9 cellular contexts compared by ENCODE assay signal in the genomic region with DNA sequence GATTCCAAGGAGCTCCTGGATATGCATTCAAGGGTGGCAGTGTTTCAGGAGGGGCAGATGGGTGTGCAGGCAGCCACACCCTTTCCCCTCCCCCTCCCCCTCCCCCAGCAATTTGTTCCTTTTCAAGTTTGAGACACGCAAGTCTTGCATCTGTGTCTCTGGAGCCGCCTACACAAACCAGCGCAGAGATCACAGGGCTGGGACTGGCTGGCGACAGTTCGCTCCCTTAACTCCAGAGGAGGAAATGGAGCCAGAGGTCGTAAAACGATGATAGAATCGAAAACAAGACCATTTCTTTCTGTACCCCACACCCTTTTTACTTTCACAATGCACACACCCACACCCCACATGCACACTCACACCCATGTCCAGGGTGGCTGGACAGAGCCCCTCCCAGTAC.
DNase-seq lines count a peak whose midpoint lies in the region; TF ChIP-seq lines count a peak whose summit lies in the region.
"Had no signal": no experiment of that assay in that cellular context is flagged by ENCODE, and none has a peak within 500 bp of the region (broad histone marks: within the 10 kb centered on the region; RNA-seq: fewer than 3 reads in every experiment).

No MANE protein-coding gene starts in this region.

- peak overlapping the region in 17 of 21 experiments; percentile 50 to 89 (median 73) for H3K27ac ChIP-seq in skin epidermis

- H3K27me3 Mint-ChIP-seq in dendritic cell treated with granulocyte-macrophage colony-stimulating factor and Interleukin-4, amounts not matched to agents 40 ng/mL and 50 ng/mL, for 4 days, result no peaks in the 10 kb centered on the region
- no peaks in the 10 kb centered on the region for H3K27me3 Mint-ChIP-seq in Calu3 (ENCODE audit: unreplicated experiment)

- peak overlapping the region; percentile 91 for H3K27ac Mint-ChIP-seq in dendritic cell treated with granulocyte-macrophage colony-stimulating factor and Interleukin-4, amounts not matched to agents 40 ng/mL and 50 ng/mL, for 4 days
- no peak overlapping the region for H3K27ac Mint-ChIP-seq in Calu3 (ENCODE audit: unreplicated experiment)
- H3K27ac Mint-ChIP-seq: natural killer cell had no signal

- no peak overlapping the region for H3K4me3 ChIP-seq in skin epidermis

- peaks cover 64% of the 10 kb centered on the region for H3K36me3 Mint-ChIP-seq in dendritic cell treated with granulocyte-macrophage colony-stimulating factor and Interleukin-4, amounts not matched to agents 40 ng/mL and 50 ng/mL, for 4 days (ENCODE audit: low read depth)
- H3K36me3 Mint-ChIP-seq in Calu3 (ENCODE audit: insufficient read depth, unreplicated experiment), result peaks cover 5% of the 10 kb centered on the region
- H3K36me3 Mint-ChIP-seq: natural killer cell had no signal

- TF ChIP-seq CTCF in Calu3 (IDR thresholded peaks at IDR 0.05; ENCODE audit: unreplicated experiment), result no peak
- no peak for TF ChIP-seq CTCF in GM10266 (IDR thresholded peaks at IDR 0.05; ENCODE audit: control insufficient read depth, insufficient read depth, low read depth, missing control alignments)

- DNase-seq in Caki2 (ENCODE audit: low read depth) (peak; percentile 41), NOMO-1 treated with dmso at 0.1 percent for 144 hours (lab: John Stamatoyannopoulos, UW; ENCODE audit: unreplicated experiment) (peak; percentile 17), Calu3 (no peak), GM10266 (ENCODE audit: extremely low spot score) (no peak), occipital lobe (lab: John Stamatoyannopoulos, UW) (no peak), NCI-H1694 treated with DMSO at 0.1 percent for 48 hours (lab: John Stamatoyannopoulos, UW) (no peak)
- DNase-seq: natural killer cell had no signal

- BruUV-seq in Calu3 (replicated peaks; lab: Mats Ljungman, UMichigan), result no TSS peak

- in situ Hi-C loops in Caki2 (cut with HindIII; ENCODE audit: low pct_unique_long_range_greater_than_20kb, low sequenced_read_pairs), result no loop called here

- H3K9me3 Mint-ChIP-seq in dendritic cell treated with granulocyte-macrophage colony-stimulating factor and Interleukin-4, amounts not matched to agents 40 ng/mL and 50 ng/mL, for 4 days, result no peaks in the 10 kb centered on the region
- H3K9me3 Mint-ChIP-seq in Calu3 (ENCODE audit: low read depth, unreplicated experiment), result no peaks in the 10 kb centered on the region
- H3K9me3 Mint-ChIP-seq: natural killer cell had no signal

- CTCF ChIA-PET in Calu3 (lab: Charles Lee), result no interaction called here

- peaks cover 72% of the 10 kb centered on the region for H3K4me1 Mint-ChIP-seq in dendritic cell treated with granulocyte-macrophage colony-stimulating factor and Interleukin-4, amounts not matched to agents 40 ng/mL and 50 ng/mL, for 4 days (ENCODE audit: low read depth)
- peaks cover 8% of the 10 kb centered on the region for H3K4me1 Mint-ChIP-seq in Calu3 (ENCODE audit: low read depth, unreplicated experiment)
- H3K4me1 Mint-ChIP-seq: natural killer cell had no signal

- peak overlapping the region; percentile 53 for H3K4me3 Mint-ChIP-seq in dendritic cell treated with granulocyte-macrophage colony-stimulating factor and Interleukin-4, amounts not matched to agents 40 ng/mL and 50 ng/mL, for 4 days
- H3K4me3 Mint-ChIP-seq in Calu3 (ENCODE audit: low read depth, unreplicated experiment), result no peak overlapping the region
- H3K4me3 Mint-ChIP-seq: natural killer cell had no signal

- intact Hi-C loops in dendritic cell treated with granulocyte-macrophage colony-stimulating factor and Interleukin-4, amounts not matched to agents 40 ng/mL and 50 ng/mL, for 4 days (cut with micrococcal nuclease), result loop anchor here (2.0 to 5.0 kb wide), 2 partner anchors 39 to 43 kb away; no protein-coding TSS in a partner anchor
- intact Hi-C loops in Calu3 (cut with micrococcal nuclease; ENCODE audit: unreplicated experiment), result no loop called here

Comparison
In these comparisons a context has a peak if more than half of its experiments do, and no peak if none do; other contexts are left out.
1. DNase-seq: peak in Caki2 (single experiment) and NOMO-1 treated with dmso at 0.1 percent for 144 hours (single experiment); none in Calu3 (single experiment), GM10266 (single experiment), occipital lobe (single experiment) and NCI-H1694 treated with DMSO at 0.1 percent for 48 hours (single experiment).